ENCODE assay signal across 1 cellular context in the genomic region with DNA sequence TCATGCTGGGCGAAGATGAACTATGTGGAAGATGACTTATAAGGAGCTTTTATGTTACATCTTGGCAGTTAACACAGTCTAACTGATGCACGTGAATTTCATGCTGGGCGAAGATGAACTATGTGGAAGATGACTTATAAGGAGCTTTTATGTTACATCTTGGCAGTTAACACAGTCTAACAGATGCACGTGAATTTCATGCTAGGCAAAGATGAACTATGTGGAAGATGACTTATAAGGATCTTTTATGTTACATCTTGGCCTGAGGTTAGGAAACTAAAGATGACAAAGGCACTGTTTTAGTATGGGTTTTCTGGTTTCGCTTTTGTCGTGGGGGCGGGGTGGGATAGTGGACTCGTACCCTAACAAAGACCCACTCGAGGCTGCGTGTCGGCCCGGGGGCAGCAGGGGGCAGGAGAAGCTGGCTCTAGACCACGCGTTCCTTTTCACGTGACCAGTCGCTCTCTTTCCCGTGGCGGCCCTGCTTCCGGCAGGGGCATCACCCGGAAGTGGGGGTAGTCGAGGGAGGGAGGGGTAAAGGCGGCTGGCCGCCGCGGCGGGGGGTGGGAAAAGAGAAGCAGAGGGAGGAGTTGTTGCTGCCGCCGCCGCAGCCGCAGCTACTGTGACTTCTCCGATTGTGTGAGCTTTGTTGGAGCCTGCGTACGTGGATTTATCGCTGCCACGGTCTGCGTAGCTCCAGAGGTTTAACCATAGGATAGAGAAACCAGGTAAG.
TF ChIP-seq lines count a peak whose summit lies in the region.

A gene (plus strand): TSS at position 586 of the 733 bp plus-strand sequence. CDS start 60,949 bp downstream, outside the sequence.

TF ChIP-seq in K562, 482 proteins besides CTCF, POLR2A, EP300 and RAD21 (continued from another document and continues in another):
- TF ChIP-seq, protein P1, sequence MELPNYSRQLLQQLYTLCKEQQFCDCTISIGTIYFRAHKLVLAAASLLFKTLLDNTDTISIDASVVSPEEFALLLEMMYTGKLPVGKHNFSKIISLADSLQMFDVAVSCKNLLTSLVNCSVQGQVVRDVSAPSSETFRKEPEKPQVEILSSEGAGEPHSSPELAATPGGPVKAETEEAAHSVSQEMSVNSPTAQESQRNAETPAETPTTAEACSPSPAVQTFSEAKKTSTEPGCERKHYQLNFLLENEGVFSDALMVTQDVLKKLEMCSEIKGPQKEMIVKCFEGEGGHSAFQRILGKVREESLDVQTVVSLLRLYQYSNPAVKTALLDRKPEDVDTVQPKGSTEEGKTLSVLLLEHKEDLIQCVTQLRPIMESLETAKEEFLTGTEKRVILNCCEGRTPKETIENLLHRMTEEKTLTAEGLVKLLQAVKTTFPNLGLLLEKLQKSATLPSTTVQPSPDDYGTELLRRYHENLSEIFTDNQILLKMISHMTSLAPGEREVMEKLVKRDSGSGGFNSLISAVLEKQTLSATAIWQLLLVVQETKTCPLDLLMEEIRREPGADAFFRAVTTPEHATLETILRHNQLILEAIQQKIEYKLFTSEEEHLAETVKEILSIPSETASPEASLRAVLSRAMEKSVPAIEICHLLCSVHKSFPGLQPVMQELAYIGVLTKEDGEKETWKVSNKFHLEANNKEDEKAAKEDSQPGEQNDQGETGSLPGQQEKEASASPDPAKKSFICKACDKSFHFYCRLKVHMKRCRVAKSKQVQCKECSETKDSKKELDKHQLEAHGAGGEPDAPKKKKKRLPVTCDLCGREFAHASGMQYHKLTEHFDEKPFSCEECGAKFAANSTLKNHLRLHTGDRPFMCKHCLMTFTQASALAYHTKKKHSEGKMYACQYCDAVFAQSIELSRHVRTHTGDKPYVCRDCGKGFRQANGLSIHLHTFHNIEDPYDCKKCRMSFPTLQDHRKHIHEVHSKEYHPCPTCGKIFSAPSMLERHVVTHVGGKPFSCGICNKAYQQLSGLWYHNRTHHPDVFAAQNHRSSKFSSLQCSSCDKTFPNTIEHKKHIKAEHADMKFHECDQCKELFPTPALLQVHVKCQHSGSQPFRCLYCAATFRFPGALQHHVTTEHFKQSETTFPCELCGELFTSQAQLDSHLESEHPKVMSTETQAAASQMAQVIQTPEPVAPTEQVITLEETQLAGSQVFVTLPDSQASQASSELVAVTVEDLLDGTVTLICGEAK (IDR thresholded peaks at IDR 0.05) = peak; percentile 76
- TF ChIP-seq, protein P1 (CRISPR knock-in tag; IDR thresholded peaks at IDR 0.05) = no peak
- TF ChIP-seq POLR2G (IDR thresholded peaks at IDR 0.05; ENCODE audit: low read depth, low read length) (peak; percentile 57; the same call in 1 of the 2 replicates), ETV6 (IDR thresholded peaks at IDR 0.05; ENCODE audit: borderline replicate concordance in 1 of 2, low read depth in 2 of 2, low read length in 1 of 2) (peak; percentile 66 to 84; a peak in 3 of 4 replicates), ETV6 (CRISPR knock-in tag; IDR thresholded peaks at IDR 0.05; ENCODE audit: borderline replicate concordance) (no peak), RBM34 (IDR thresholded peaks at IDR 0.05; ENCODE audit: borderline replicate concordance, insufficient read depth, low read length) (no peak), BHLHE40 (IDR thresholded peaks at IDR 0.05; ENCODE audit: low read length) (peak; percentile 97), FOXJ2 (tag; IDR thresholded peaks at IDR 0.05) (0 out of 2 replicates have a peak, but pooled peaks have one; percentile 30), JUN (IDR thresholded peaks at IDR 0.05; ENCODE audit: borderline replicate concordance, low read depth, low read length) (peak; percentile 29; the same call in 1 of the 2 replicates), JUN (CRISPR knock-in tag; IDR thresholded peaks at IDR 0.05; ENCODE audit: borderline replicate concordance) (no peak), MTA1 (IDR thresholded peaks at IDR 0.05; ENCODE audit: borderline replicate concordance) (0 out of 2 replicates have a peak, but pooled peaks have one; percentile 19), RCOR1 (IDR thresholded peaks at IDR 0.05; ENCODE audit: borderline replicate concordance in 1 of 2, low read depth in 2 of 2, low read length in 2 of 2) (peak in 1 of 2 experiments; percentile 19; a peak in 2 of 4 replicates), GATAD2A (IDR thresholded peaks at IDR 0.05) (no peak), ZBTB7A (IDR thresholded peaks at IDR 0.05; ENCODE audit: borderline replicate concordance, control insufficient read depth, low read depth, low read length) (peak; percentile 74; the same call in 1 of the 2 replicates), MECOM (CRISPR knock-in tag; IDR thresholded peaks at IDR 0.05) (no peak), JUND (IDR thresholded peaks at IDR 0.05; ENCODE audit: borderline replicate concordance, low read depth, low read length) (0 out of 2 replicates have a peak, but pooled peaks have one; percentile 31), JUND (tag; IDR thresholded peaks at IDR 0.05; ENCODE audit: borderline replicate concordance, low read depth, low read length) (no peak), TBL1XR1 (IDR thresholded peaks at IDR 0.05; ENCODE audit: low read length in 2 of 2) (peak; percentile 61 to 64; a peak in 2 of 4 replicates), ZNF699 (CRISPR knock-in tag; IDR thresholded peaks at IDR 0.05; ENCODE audit: insufficient replicate concordance) (no peak), NRF1 (conservative IDR thresholded peaks at IDR 0.05 in 1 of 2, IDR thresholded peaks at IDR 0.05 in 1 of 2) (peak; percentile 55 to 56), ZNF644 (tag; IDR thresholded peaks at IDR 0.05; ENCODE audit: low read depth) (0 out of 2 replicates have a peak, but pooled peaks have one; percentile 21), SIN3B (IDR thresholded peaks at IDR 0.05; ENCODE audit: low read depth) (no peak), TARDBP (IDR thresholded peaks at IDR 0.05) (no peak), ELF1 (tag; IDR thresholded peaks at IDR 0.05) (peak; percentile 95)
- TF ChIP-seq, protein P2, sequence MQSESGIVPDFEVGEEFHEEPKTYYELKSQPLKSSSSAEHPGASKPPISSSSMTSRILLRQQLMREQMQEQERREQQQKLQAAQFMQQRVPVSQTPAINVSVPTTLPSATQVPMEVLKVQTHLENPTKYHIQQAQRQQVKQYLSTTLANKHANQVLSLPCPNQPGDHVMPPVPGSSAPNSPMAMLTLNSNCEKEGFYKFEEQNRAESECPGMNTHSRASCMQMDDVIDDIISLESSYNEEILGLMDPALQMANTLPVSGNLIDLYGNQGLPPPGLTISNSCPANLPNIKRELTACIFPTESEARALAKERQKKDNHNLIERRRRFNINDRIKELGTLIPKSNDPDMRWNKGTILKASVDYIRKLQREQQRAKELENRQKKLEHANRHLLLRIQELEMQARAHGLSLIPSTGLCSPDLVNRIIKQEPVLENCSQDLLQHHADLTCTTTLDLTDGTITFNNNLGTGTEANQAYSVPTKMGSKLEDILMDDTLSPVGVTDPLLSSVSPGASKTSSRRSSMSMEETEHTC (IDR thresholded peaks at IDR 0.05) = peak; percentile 87
- TF ChIP-seq, protein P3, sequence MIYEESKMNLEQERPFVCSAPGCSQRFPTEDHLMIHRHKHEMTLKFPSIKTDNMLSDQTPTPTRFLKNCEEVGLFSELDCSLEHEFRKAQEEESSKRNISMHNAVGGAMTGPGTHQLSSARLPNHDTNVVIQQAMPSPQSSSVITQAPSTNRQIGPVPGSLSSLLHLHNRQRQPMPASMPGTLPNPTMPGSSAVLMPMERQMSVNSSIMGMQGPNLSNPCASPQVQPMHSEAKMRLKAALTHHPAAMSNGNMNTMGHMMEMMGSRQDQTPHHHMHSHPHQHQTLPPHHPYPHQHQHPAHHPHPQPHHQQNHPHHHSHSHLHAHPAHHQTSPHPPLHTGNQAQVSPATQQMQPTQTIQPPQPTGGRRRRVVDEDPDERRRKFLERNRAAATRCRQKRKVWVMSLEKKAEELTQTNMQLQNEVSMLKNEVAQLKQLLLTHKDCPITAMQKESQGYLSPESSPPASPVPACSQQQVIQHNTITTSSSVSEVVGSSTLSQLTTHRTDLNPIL (CRISPR knock-in tag; IDR thresholded peaks at IDR 0.05) = no peak
- TF ChIP-seq, protein P4, sequence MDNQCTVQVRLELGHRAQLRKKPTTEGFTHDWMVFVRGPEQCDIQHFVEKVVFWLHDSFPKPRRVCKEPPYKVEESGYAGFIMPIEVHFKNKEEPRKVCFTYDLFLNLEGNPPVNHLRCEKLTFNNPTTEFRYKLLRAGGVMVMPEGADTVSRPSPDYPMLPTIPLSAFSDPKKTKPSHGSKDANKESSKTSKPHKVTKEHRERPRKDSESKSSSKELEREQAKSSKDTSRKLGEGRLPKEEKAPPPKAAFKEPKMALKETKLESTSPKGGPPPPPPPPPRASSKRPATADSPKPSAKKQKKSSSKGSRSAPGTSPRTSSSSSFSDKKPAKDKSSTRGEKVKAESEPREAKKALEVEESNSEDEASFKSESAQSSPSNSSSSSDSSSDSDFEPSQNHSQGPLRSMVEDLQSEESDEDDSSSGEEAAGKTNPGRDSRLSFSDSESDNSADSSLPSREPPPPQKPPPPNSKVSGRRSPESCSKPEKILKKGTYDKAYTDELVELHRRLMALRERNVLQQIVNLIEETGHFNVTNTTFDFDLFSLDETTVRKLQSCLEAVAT (IDR thresholded peaks at IDR 0.05) = 0 out of 4 replicates have a peak, but pooled peaks of 1 of the 2 experiments have one; percentile 16
- TF ChIP-seq, protein P5, sequence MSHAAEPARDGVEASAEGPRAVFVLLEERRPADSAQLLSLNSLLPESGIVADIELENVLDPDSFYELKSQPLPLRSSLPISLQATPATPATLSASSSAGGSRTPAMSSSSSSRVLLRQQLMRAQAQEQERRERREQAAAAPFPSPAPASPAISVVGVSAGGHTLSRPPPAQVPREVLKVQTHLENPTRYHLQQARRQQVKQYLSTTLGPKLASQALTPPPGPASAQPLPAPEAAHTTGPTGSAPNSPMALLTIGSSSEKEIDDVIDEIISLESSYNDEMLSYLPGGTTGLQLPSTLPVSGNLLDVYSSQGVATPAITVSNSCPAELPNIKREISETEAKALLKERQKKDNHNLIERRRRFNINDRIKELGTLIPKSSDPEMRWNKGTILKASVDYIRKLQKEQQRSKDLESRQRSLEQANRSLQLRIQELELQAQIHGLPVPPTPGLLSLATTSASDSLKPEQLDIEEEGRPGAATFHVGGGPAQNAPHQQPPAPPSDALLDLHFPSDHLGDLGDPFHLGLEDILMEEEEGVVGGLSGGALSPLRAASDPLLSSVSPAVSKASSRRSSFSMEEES (CRISPR knock-in tag; IDR thresholded peaks at IDR 0.05) = peak; percentile 50; the same call in 1 of the 2 replicates
- TF ChIP-seq, protein P6, sequence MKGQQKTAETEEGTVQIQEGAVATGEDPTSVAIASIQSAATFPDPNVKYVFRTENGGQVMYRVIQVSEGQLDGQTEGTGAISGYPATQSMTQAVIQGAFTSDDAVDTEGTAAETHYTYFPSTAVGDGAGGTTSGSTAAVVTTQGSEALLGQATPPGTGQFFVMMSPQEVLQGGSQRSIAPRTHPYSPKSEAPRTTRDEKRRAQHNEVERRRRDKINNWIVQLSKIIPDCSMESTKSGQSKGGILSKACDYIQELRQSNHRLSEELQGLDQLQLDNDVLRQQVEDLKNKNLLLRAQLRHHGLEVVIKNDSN (CRISPR knock-in tag; IDR thresholded peaks at IDR 0.05) = peak; percentile 88
- TF ChIP-seq, protein P7, sequence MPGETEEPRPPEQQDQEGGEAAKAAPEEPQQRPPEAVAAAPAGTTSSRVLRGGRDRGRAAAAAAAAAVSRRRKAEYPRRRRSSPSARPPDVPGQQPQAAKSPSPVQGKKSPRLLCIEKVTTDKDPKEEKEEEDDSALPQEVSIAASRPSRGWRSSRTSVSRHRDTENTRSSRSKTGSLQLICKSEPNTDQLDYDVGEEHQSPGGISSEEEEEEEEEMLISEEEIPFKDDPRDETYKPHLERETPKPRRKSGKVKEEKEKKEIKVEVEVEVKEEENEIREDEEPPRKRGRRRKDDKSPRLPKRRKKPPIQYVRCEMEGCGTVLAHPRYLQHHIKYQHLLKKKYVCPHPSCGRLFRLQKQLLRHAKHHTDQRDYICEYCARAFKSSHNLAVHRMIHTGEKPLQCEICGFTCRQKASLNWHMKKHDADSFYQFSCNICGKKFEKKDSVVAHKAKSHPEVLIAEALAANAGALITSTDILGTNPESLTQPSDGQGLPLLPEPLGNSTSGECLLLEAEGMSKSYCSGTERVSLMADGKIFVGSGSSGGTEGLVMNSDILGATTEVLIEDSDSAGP (CRISPR knock-in tag; IDR thresholded peaks at IDR 0.05) = no peak
- TF ChIP-seq, protein P8, sequence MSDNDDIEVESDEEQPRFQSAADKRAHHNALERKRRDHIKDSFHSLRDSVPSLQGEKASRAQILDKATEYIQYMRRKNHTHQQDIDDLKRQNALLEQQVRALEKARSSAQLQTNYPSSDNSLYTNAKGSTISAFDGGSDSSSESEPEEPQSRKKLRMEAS (CRISPR knock-in tag; IDR thresholded peaks at IDR 0.05) = peak; percentile 80
